8 cellular contexts compared by ENCODE assay signal in genomic region chr19:9584073-9584833, GRCh38. TPM values are rescaled to one million over a fixed set of nuclear protein-coding genes. Genes with fewer than 3 reads are reported as not detected.
DNase-seq lines count a peak whose midpoint lies in the region; ATAC-seq and TF ChIP-seq lines count a peak whose summit lies in the region.

Gene ZNF121 (minus strand): TSS chr19:9584504. CDS start chr19:9568097, 16,407 bp downstream.

- peaks cover 0 to 10% (median 1%) of the 10 kb centered on the region in 4 donors for H3K36me3 ChIP-seq in liver (ENCODE audit: control insufficient read depth in 4 of 4, insufficient read depth in 3 of 4, low read depth in 1 of 4, low read length in 3 of 4)

- peak; percentile 69 for ATAC-seq in HG03457 (IDR thresholded peaks at IDR 0.05; ENCODE audit: unreplicated experiment)

- peak; percentile 54 to 70 for DNase-seq in AML-193 (lab: John Stamatoyannopoulos, UW)
- DNase-seq in NCI-H69 (lab: John Stamatoyannopoulos, UW): peak; percentile 91
- peak; percentile 87 to 88 for DNase-seq in activated CD4-positive, alpha-beta T cell treated with anti-CD3 and anti-CD28 coated beads, Interleukin-2, amount 50 U/mL, for 48 hours
- peak; percentile 66 to 79 for DNase-seq in dermis microvascular lymphatic vessel endothelial cell (ENCODE audit: low read depth in 2 of 2)
- peak; percentile 86 for DNase-seq in stimulated activated CD4-positive, alpha-beta T cell treated with anti-CD3 and anti-CD28 coated beads, Interleukin-4, amount 100 ng/mL, for 24 hours

- TF ChIP-seq CTCF in liver (IDR thresholded peaks at IDR 0.05; ENCODE audit: low read depth, low read length, missing input control): no peak

- WGBS in liver: under 1% methylated on average over 51 of the region's 51 CpGs

- peak within 1 kb of the TSS; percentile 86 to 91 for H3K27ac ChIP-seq in liver (ENCODE audit: low read depth in 1 of 2, low read length in 2 of 2)

- no peaks in the 10 kb centered on the region for H3K27me3 ChIP-seq in liver (ENCODE audit: control insufficient read depth in 4 of 4, insufficient read depth in 4 of 4, low read length in 3 of 4)

- no peak for TF ChIP-seq RAD21 in liver (IDR thresholded peaks at IDR 0.05)

- H3K4me1 ChIP-seq in liver (ENCODE audit: control insufficient read depth in 4 of 4, insufficient read depth in 4 of 4, low read length in 3 of 4): peaks cover 0 to 4% (median 2%) of the 10 kb centered on the region in 4 donors

- peak within 1 kb of the TSS; percentile 92 to 94 for H3K9ac ChIP-seq in liver (ENCODE audit: low read depth in 1 of 2, low read length in 2 of 2)

- H3K9me3 ChIP-seq in liver (ENCODE audit: control insufficient read depth in 4 of 4, low read length in 3 of 4): peaks cover under 1 to 4% (median 3%) of the 10 kb centered on the region in 4 donors

- peak; percentile 88 for TF ChIP-seq POLR2A in GM19099 (IDR thresholded peaks at IDR 0.05; ENCODE audit: extremely low read depth, insufficient read length, low read depth)

- peak within 1 kb of the TSS; percentile 80 to 98 (median 80) for H3K4me3 ChIP-seq in liver (ENCODE audit: low read depth in 1 of 3, low read length in 3 of 3)

TF ChIP-seq in liver, 16 proteins besides CTCF, POLR2A, EP300 and RAD21:
- peak; percentile 91 for TF ChIP-seq MAX (IDR thresholded peaks at IDR 0.05)
- peak; percentile 98 for TF ChIP-seq YY1 (IDR thresholded peaks at IDR 0.05)
- TF ChIP-seq HNF4A (conservative IDR thresholded peaks at IDR 0.05): no peak
- peak; percentile 87 to 95 for TF ChIP-seq GABPA (IDR thresholded peaks at IDR 0.05 in 1 of 2, conservative IDR thresholded peaks at IDR 0.05 in 1 of 2)
- no peak for TF ChIP-seq SP1 (IDR thresholded peaks at IDR 0.05)
- peak; percentile 23 for TF ChIP-seq ZBTB33 (IDR thresholded peaks at IDR 0.05)
- peak in 1 of 2 donors; percentile 7 for TF ChIP-seq JUND (IDR thresholded peaks at IDR 0.05)

RNA-seq across cellular contexts. Expression of gene ZNF121, which starts in this region (rescaled TPM):
- 21.4 and 24.1 TPM in 2 replicates for total RNA-seq in dermis microvascular lymphatic vessel endothelial cell
- 10 to 100 TPM; 19.8 to 23.5 TPM for total RNA-seq in liver
- 1 to 10 TPM; 1.7 to 3.7 TPM for polyA plus RNA-seq in liver

Comparison
In these comparisons a context has a peak if more than half of its experiments do, and no peak if none do; other contexts are left out.
1. Peak in every context shown above with its lines: DNase-seq, ATAC-seq, H3K4me3 ChIP-seq and H3K27ac ChIP-seq.